ENCODE assay signal across 8 cellular contexts in the genomic region with DNA sequence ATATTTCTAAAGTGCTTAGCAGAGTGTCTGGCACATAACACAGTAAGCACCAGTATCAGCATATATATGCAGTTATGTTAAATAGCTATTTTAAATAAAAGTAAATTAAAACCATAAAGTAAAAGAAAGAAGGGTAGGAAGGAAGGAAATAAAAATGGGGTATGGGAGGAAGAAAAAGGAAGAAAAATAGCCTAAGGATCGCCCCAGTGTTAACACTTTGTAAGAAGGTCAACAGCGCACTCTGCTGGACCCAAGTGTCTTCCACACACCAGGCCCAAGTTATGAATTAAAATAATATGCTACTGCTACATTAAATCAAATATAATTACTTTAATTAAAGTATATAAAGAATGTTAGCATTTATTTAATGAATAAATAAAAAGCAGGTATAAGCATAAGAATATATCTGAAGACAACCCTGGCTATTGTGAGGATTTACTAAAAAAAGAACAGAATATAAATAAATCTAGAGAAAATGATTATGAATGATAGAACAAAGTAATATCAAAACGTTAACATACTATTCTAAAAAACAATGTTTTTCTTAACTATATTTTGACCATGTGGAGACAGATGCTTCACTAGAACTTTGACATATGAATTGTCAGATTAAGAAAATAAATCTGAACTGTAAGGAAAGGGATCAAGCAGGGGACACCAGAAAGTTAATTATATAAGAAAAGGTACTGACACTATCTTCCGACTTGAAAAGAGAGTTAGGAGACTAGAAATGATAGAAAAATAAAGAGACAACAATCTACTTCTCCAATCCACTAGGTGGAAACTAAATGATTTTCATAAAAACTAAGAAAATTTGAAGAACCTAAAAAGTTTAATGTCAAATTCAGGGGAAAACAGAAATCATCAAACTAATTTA. TPM values are rescaled to one million over a fixed set of nuclear protein-coding genes. Genes with fewer than 3 reads are reported as not detected.
DNase-seq lines count a peak whose midpoint lies in the region; ATAC-seq and TF ChIP-seq lines count a peak whose summit lies in the region.

No MANE protein-coding gene starts in this region.

- TF ChIP-seq CTCF in ascending aorta (IDR thresholded peaks at IDR 0.05) (peak in 2 of 3 experiments; percentile 33 to 46), hepatocyte (IDR thresholded peaks at IDR 0.05; ENCODE audit: poor library complexity) (peak; percentile 87)

- in situ Hi-C loops in SK-MEL-5 (cut with HindIII; ENCODE audit: low pct_unique_long_range_greater_than_20kb, low sequenced_read_pairs) = no loop called here

- no peak overlapping the region for H3K4me2 ChIP-seq in hepatocyte

- H2AFZ ChIP-seq in hepatocyte = no peak overlapping the region

- H3K27me3 ChIP-seq in ascending aorta = no peaks in the 10 kb centered on the region
- H3K27me3 ChIP-seq in hepatocyte = no peaks in the 10 kb centered on the region

- H3K36me3 ChIP-seq in ascending aorta (no peaks in the 10 kb centered on the region), hepatocyte (replicated peaks; ENCODE audit: insufficient read depth, low read depth) (no peaks in the 10 kb centered on the region)

- no peaks in the 10 kb centered on the region for H3K79me2 ChIP-seq in hepatocyte

- DNase-seq in GM03348 (ENCODE audit: low spot score) = peak; percentile 61
- peak; percentile 78 for DNase-seq in LoVo (ENCODE audit: low spot score)
- peak; percentile 85 for DNase-seq in SK-MEL-5 (ENCODE audit: low read depth, low spot score)
- DNase-seq in ascending aorta (ENCODE audit: low spot score in 2 of 2) = no peak
- DNase-seq in hepatocyte (ENCODE audit: low spot score) = peak; percentile 84
- peak; percentile 8 to 33 (median 25) for DNase-seq in stimulated activated CD4-positive, alpha-beta T cell treated with anti-CD3 and anti-CD28 coated beads, Interleukin-12 subunit alpha, Interleukin-12 subunit beta, amount 100 ng/mL, for 48 hours (ENCODE audit: low read depth in 2 of 3, low spot score in 1 of 3)

- H3K9me3 ChIP-seq in ascending aorta (no peaks in the 10 kb centered on the region), hepatocyte (ENCODE audit: low read depth) (no peaks in the 10 kb centered on the region)

- ATAC-seq in GM21367 (IDR thresholded peaks at IDR 0.05; ENCODE audit: unreplicated experiment) = no peak
- no peak for ATAC-seq in HG03342 (IDR thresholded peaks at IDR 0.05; ENCODE audit: unreplicated experiment)

- H3K9me2 ChIP-seq in hepatocyte (replicated peaks; ENCODE audit: insufficient read depth) = no peaks in the 10 kb centered on the region

- intact Hi-C loops in ascending aorta (cut with DNase I) = loop anchor here (2.0 kb wide), 1 partner anchor 421 kb away; no protein-coding TSS in a partner anchor

- H3K4me1 ChIP-seq in ascending aorta (no peaks in the 10 kb centered on the region), hepatocyte (ENCODE audit: insufficient read depth) (no peaks in the 10 kb centered on the region)

- H3K27ac ChIP-seq in ascending aorta (no peak overlapping the region), hepatocyte (no peak overlapping the region)

- H3K4me3 ChIP-seq in ascending aorta = no peak overlapping the region
- no peak overlapping the region for H3K4me3 ChIP-seq in hepatocyte

- no peaks in the 10 kb centered on the region for H4K20me1 ChIP-seq in hepatocyte (ENCODE audit: insufficient read depth, poor library complexity, severe bottlenecking)

- WGBS in hepatocyte (ENCODE audit: low lambda C conversion rate, missing lambda C conversion rate) = 50% methylated on average over 4 of the region's 4 CpGs

RNA-seq across cellular contexts. Expression of a gene that starts 25.9 kb away (rescaled TPM):
- total RNA-seq in SK-MEL-5 (2014; rRNA removed; shearing (Covaris generic)) = 13.7 and 14.6 TPM in 2 replicates
- polyA plus RNA-seq in SK-MEL-5 (2015; cell fraction: cytosol; rRNA removed) = 6.1 and 6.2 TPM in 2 replicates
- polyA plus RNA-seq in SK-MEL-5 (2015; cell fraction: nucleus; rRNA removed) = 18.4 and 24.0 TPM in 2 replicates
- total RNA-seq in ascending aorta = not detected
- total RNA-seq in hepatocyte = 4.0 and 7.5 TPM in 2 replicates
- 0.50 and 1.8 TPM in 2 replicates for polyA plus RNA-seq in hepatocyte

Comparison
In these comparisons a context has a peak if more than half of its experiments do, and no peak if none do; other contexts are left out.
1. DNase-seq: peak in GM03348 (single experiment), LoVo (single experiment), SK-MEL-5 (single experiment), hepatocyte (single experiment) and stimulated activated CD4-positive, alpha-beta T cell treated with anti-CD3 and anti-CD28 coated beads, Interleukin-12 subunit alpha, Interleukin-12 subunit beta, amount 100 ng/mL, for 48 hours (3 of 3); none in ascending aorta (0 of 2).